In the genomic region with DNA sequence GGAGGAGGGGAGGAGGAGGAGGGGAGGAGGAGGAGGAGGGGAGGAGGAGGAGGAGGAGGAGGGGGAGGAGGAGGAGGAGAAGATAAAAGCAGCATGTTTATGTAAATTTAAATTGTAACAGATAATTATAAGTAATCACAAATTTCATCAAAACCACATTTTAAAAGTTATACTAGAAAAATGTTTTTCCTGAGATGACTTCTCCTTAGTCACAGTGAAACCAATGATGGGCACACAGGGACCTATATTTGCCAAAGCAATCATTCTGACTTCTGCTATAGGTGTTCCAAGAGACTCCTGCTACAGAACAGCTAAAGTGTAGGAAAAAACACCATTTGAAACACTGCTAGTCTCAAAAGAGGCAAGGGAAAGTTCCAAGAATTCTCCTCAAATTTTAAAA, we compare ENCODE assay signal across 18 cellular contexts.
DNase-seq lines count a peak whose midpoint lies in the region; ATAC-seq, FAIRE-seq and TF ChIP-seq lines count a peak whose summit lies in the region.
"Had no signal": no experiment of that assay in that cellular context is flagged by ENCODE, and none has a peak within 500 bp of the region (broad histone marks: within the 10 kb centered on the region; RNA-seq: fewer than 3 reads in every experiment).

No MANE protein-coding gene starts in this region.

- peaks cover 10% of the 10 kb centered on the region for H3K36me3 Mint-ChIP-seq in activated CD4-positive, alpha-beta T cell treated with anti-CD3 and anti-CD28 coated beads for 36 hours (ENCODE audit: low read depth)
- H3K36me3 Mint-ChIP-seq in astrocyte (ENCODE audit: low read depth, unreplicated experiment) = peaks cover 4% of the 10 kb centered on the region
- H3K36me3 Mint-ChIP-seq in natural killer cell treated with Interleukin-12 subunit alpha and Interleukin-12 subunit beta and Interleukin-15 and Interleukin-18, amount 100 ng/mL, for 72 hours = peaks cover 5% of the 10 kb centered on the region

- H3K4me2 ChIP-seq in Karpas-422 (ENCODE audit: low read depth, low read length, poor library complexity, severe bottlenecking) (no peak overlapping the region), astrocyte (ENCODE audit: low read length) (peak overlapping the region; percentile 28)
- H3K4me2 ChIP-seq: hepatocyte had no signal

- H3K4me3 ChIP-seq in Karpas-422 (ENCODE audit: low read length) = no peak overlapping the region
- no peak overlapping the region for H3K4me3 ChIP-seq in astrocyte (ENCODE audit: insufficient read depth, low read depth, low read length)
- H3K4me3 ChIP-seq: breast epithelium, hepatocyte, mucosa of descending colon, vagina had no signal

- H3K27ac ChIP-seq in Karpas-422 (ENCODE audit: low read length) (no peak overlapping the region), astrocyte (ENCODE audit: low read depth, low read length) (peak overlapping the region; percentile 21), caudate nucleus (ENCODE audit: low read depth, low read length) (no peak overlapping the region)
- H3K27ac ChIP-seq: hepatocyte, parathyroid adenoma had no signal

- H3K9me2 ChIP-seq in Karpas-422 (replicated peaks; ENCODE audit: insufficient read depth, low read length) = no peaks in the 10 kb centered on the region

- H3K27me3 ChIP-seq in Karpas-422 (ENCODE audit: low read length) (no peaks in the 10 kb centered on the region), astrocyte (ENCODE audit: insufficient read depth, low read length) (no peaks in the 10 kb centered on the region)
- H3K27me3 ChIP-seq: breast epithelium, hepatocyte, vagina had no signal

- POLR2A ChIA-PET in activated CD4-positive, alpha-beta T cell treated with anti-CD3 and anti-CD28 coated beads for 36 hours (lab: Charles Lee) = interaction anchor here (0.6 to 1.5 kb wide), 3 partner anchors 20 to 1714 kb away, joined by 3 to 5 read pairs (median 4); a partner anchor contains a TSS

- H4K20me1 ChIP-seq in Karpas-422 (ENCODE audit: insufficient read depth, low read depth, low read length) (no peaks in the 10 kb centered on the region), astrocyte (ENCODE audit: insufficient read depth, low read length) (peaks cover 33% of the 10 kb centered on the region)

- H3K9ac ChIP-seq in Karpas-422 (ENCODE audit: low read length) = no peak overlapping the region
- peak overlapping the region; percentile 16 for H3K9ac ChIP-seq in astrocyte (ENCODE audit: low read length)
- H3K9ac ChIP-seq: parathyroid adenoma had no signal

- H3K79me2 ChIP-seq in Karpas-422 (ENCODE audit: low read length) (no peaks in the 10 kb centered on the region), astrocyte (ENCODE audit: insufficient read depth, low read length) (peaks cover 69% of the 10 kb centered on the region)
- H3K79me2 ChIP-seq: hepatocyte, parathyroid adenoma had no signal

- no peaks in the 10 kb centered on the region for H3K27me3 Mint-ChIP-seq in activated CD4-positive, alpha-beta T cell treated with anti-CD3 and anti-CD28 coated beads for 36 hours
- H3K27me3 Mint-ChIP-seq in astrocyte (ENCODE audit: low read depth, unreplicated experiment) = no peaks in the 10 kb centered on the region
- no peaks in the 10 kb centered on the region for H3K27me3 Mint-ChIP-seq in natural killer cell treated with Interleukin-12 subunit alpha and Interleukin-12 subunit beta and Interleukin-15 and Interleukin-18, amount 100 ng/mL, for 72 hours
- H3K27me3 Mint-ChIP-seq: activated naive CD4-positive, alpha-beta T cell treated with anti-CD3 and anti-CD28 coated beads, Interleukin-2, amount 50 U/mL, for 24 hours had no signal

- TF ChIP-seq CTCF in astrocyte (IDR thresholded peaks at IDR 0.05; ENCODE audit: insufficient read depth, low read depth, low read length) = no peak

- intact Hi-C loops in activated CD4-positive, alpha-beta T cell treated with anti-CD3 and anti-CD28 coated beads for 36 hours (cut with DNase I, micrococcal nuclease) = loop anchor here (1.0 to 5.0 kb wide), 5 partner anchors 8 to 76 kb away; no protein-coding TSS in a partner anchor

- DNase-seq in activated CD4-positive, alpha-beta T cell treated with anti-CD3 and anti-CD28 coated beads for 36 hours = peak; percentile 14
- no peak for DNase-seq in activated CD4-positive, alpha-beta T cell treated with anti-CD3 and anti-CD28 coated beads for 4 hours
- DNase-seq in Karpas-422 (peak; percentile 27), astrocyte (ENCODE audit: low read depth) (no peak), ureter (ENCODE audit: low spot score) (no peak), caudate nucleus (lab: John Stamatoyannopoulos, UW) (no peak)
- DNase-seq in natural killer cell treated with Interleukin-12 subunit alpha and Interleukin-12 subunit beta and Interleukin-15 and Interleukin-18, amount 100 ng/mL, for 72 hours (ENCODE audit: low spot score) = no peak
- DNase-seq in NK-92 treated with Interleukin-12 subunit alpha and Interleukin-12 subunit beta, amount 100 ng/mL, for 24 hours (lab: John Stamatoyannopoulos, UW) = no peak
- DNase-seq: mucosa of descending colon, NCI-H2029 treated with DMSO at 0.1 percent for 48 hours, NCI-H510A treated with DMSO at 0.1 percent for 48 hours had no signal

- peak; percentile 72 for ATAC-seq in activated CD4-positive, alpha-beta T cell treated with anti-CD3 and anti-CD28 coated beads for 36 hours
- peak; percentile 67 to 70 for ATAC-seq in natural killer cell treated with Interleukin-12 subunit alpha and Interleukin-12 subunit beta and Interleukin-15 and Interleukin-18, amount 100 ng/mL, for 72 hours
- ATAC-seq: mucosa of descending colon had no signal

- H3K4me1 Mint-ChIP-seq in activated CD4-positive, alpha-beta T cell treated with anti-CD3 and anti-CD28 coated beads for 36 hours = peaks cover 12% of the 10 kb centered on the region
- H3K4me1 Mint-ChIP-seq in astrocyte (ENCODE audit: low read depth, unreplicated experiment) = peaks cover 9% of the 10 kb centered on the region
- H3K4me1 Mint-ChIP-seq in natural killer cell treated with Interleukin-12 subunit alpha and Interleukin-12 subunit beta and Interleukin-15 and Interleukin-18, amount 100 ng/mL, for 72 hours (ENCODE audit: low read depth in 2 of 2) = peaks cover 8 to 16% of the 10 kb centered on the region in 2 donors

- no peaks in the 10 kb centered on the region for H3K9me3 ChIP-seq in Karpas-422 (ENCODE audit: low read length)
- no peaks in the 10 kb centered on the region for H3K9me3 ChIP-seq in astrocyte (ENCODE audit: insufficient read depth, low read depth, low read length)
- H3K9me3 ChIP-seq: breast epithelium, mucosa of descending colon, vagina had no signal

- H3K4me3 Mint-ChIP-seq in activated CD4-positive, alpha-beta T cell treated with anti-CD3 and anti-CD28 coated beads for 36 hours = no peak overlapping the region
- no peak overlapping the region for H3K4me3 Mint-ChIP-seq in astrocyte (ENCODE audit: unreplicated experiment)
- peak overlapping the region; percentile 70 for H3K4me3 Mint-ChIP-seq in natural killer cell treated with Interleukin-12 subunit alpha and Interleukin-12 subunit beta and Interleukin-15 and Interleukin-18, amount 100 ng/mL, for 72 hours
- H3K4me3 Mint-ChIP-seq: activated naive CD4-positive, alpha-beta T cell treated with anti-CD3 and anti-CD28 coated beads, Interleukin-2, amount 50 U/mL, for 24 hours; CD14-positive monocyte had no signal

- H3K27ac Mint-ChIP-seq in activated CD4-positive, alpha-beta T cell treated with anti-CD3 and anti-CD28 coated beads for 36 hours = no peak overlapping the region
- H3K27ac Mint-ChIP-seq in astrocyte (ENCODE audit: unreplicated experiment) = no peak overlapping the region
- H3K27ac Mint-ChIP-seq in natural killer cell treated with Interleukin-12 subunit alpha and Interleukin-12 subunit beta and Interleukin-15 and Interleukin-18, amount 100 ng/mL, for 72 hours = peak overlapping the region; percentile 92 to 93

- FAIRE-seq in astrocyte (lab: Jason Lieb, UNC) = no peak
- FAIRE-seq: A204.1 had no signal

- CTCF ChIA-PET in activated CD4-positive, alpha-beta T cell treated with anti-CD3 and anti-CD28 coated beads for 36 hours (lab: Charles Lee) = interaction anchor here (0.9 to 1.8 kb wide), 7 partner anchors 10 to 205 kb away, joined by 4 to 7 read pairs (median 4); no protein-coding TSS in a partner anchor

- H3K9me3 Mint-ChIP-seq in activated CD4-positive, alpha-beta T cell treated with anti-CD3 and anti-CD28 coated beads for 36 hours (ENCODE audit: low read depth) = no peaks in the 10 kb centered on the region
- H3K9me3 Mint-ChIP-seq in astrocyte (ENCODE audit: unreplicated experiment) = no peaks in the 10 kb centered on the region
- no peaks in the 10 kb centered on the region for H3K9me3 Mint-ChIP-seq in natural killer cell treated with Interleukin-12 subunit alpha and Interleukin-12 subunit beta and Interleukin-15 and Interleukin-18, amount 100 ng/mL, for 72 hours
- H3K9me3 Mint-ChIP-seq: activated naive CD4-positive, alpha-beta T cell treated with anti-CD3 and anti-CD28 coated beads, Interleukin-2, amount 50 U/mL, for 24 hours; CD14-positive monocyte had no signal

- H2AFZ ChIP-seq in Karpas-422 (ENCODE audit: low read length) = no peak overlapping the region
- H2AFZ ChIP-seq in astrocyte (ENCODE audit: low read depth, low read length) = no peak overlapping the region
- H2AFZ ChIP-seq: hepatocyte, parathyroid adenoma had no signal

- peaks cover 17% of the 10 kb centered on the region for H3K4me1 ChIP-seq in Karpas-422 (ENCODE audit: low read length)
- H3K4me1 ChIP-seq in astrocyte (ENCODE audit: insufficient read depth, low read length) = peaks cover 15% of the 10 kb centered on the region
- H3K4me1 ChIP-seq: breast epithelium, parathyroid adenoma had no signal

- no peaks in the 10 kb centered on the region for H3K36me3 ChIP-seq in Karpas-422 (ENCODE audit: insufficient read depth, low read length)
- peaks cover 61% of the 10 kb centered on the region for H3K36me3 ChIP-seq in astrocyte (ENCODE audit: insufficient read depth, low read length)
- H3K36me3 ChIP-seq: breast epithelium had no signal

Comparison
In these comparisons a context has a peak if more than half of its experiments do, and no peak if none do; other contexts are left out.
1. DNase-seq: peak in activated CD4-positive, alpha-beta T cell treated with anti-CD3 and anti-CD28 coated beads for 36 hours (single experiment) and Karpas-422 (single experiment); none in activated CD4-positive, alpha-beta T cell treated with anti-CD3 and anti-CD28 coated beads for 4 hours (0 of 2), astrocyte (single experiment), natural killer cell treated with Interleukin-12 subunit alpha and Interleukin-12 subunit beta and Interleukin-15 and Interleukin-18, amount 100 ng/mL, for 72 hours (single experiment), ureter (single experiment), caudate nucleus (0 of 61) and NK-92 treated with Interleukin-12 subunit alpha and Interleukin-12 subunit beta, amount 100 ng/mL, for 24 hours (single experiment).
2. H3K27ac Mint-ChIP-seq: peak in natural killer cell treated with Interleukin-12 subunit alpha and Interleukin-12 subunit beta and Interleukin-15 and Interleukin-18, amount 100 ng/mL, for 72 hours (2 of 2); none in activated CD4-positive, alpha-beta T cell treated with anti-CD3 and anti-CD28 coated beads for 36 hours (single experiment) and astrocyte (single experiment).